Comparison of ENCODE assay signal across 18 cellular contexts in genomic region chr2:121088251-121089004, GRCh38.
DNase-seq lines count a peak whose midpoint lies in the region; TF ChIP-seq lines count a peak whose summit lies in the region.
"Had no signal": no experiment of that assay in that cellular context is flagged by ENCODE, and none has a peak within 500 bp of the region (broad histone marks: within the 10 kb centered on the region; RNA-seq: fewer than 3 reads in every experiment).

No MANE protein-coding gene starts in this region.

- no peak overlapping the region for H2AFZ ChIP-seq in neural progenitor cell (replicated peaks)

- no peak overlapping the region for H3K27ac Mint-ChIP-seq in neural progenitor cell
- H3K27ac Mint-ChIP-seq in MCF 10A (ENCODE audit: low read depth, unreplicated experiment): no peak overlapping the region
- H3K27ac Mint-ChIP-seq: activated CD8-positive, alpha-beta memory T cell treated with anti-CD3 and anti-CD28 coated beads, Interleukin-2, amount 10 ng/mL, durations not matched to agents 7 days and 5 days; dendritic cell treated with granulocyte-macrophage colony-stimulating factor and Interleukin-4, amounts not matched to agents 40 ng/mL and 50 ng/mL, for 4 days; IgD-negative memory B cell; T-helper 17 cell had no signal

- H3K4me1 ChIP-seq in neural progenitor cell (no peaks in the 10 kb centered on the region), breast epithelium (no peaks in the 10 kb centered on the region)

- H3K27me3 ChIP-seq in neural progenitor cell: no peaks in the 10 kb centered on the region
- no peaks in the 10 kb centered on the region for H3K27me3 ChIP-seq in breast epithelium

- no TSS peak for BruUV-seq in MCF 10A (replicated peaks; lab: Mats Ljungman, UMichigan)

- H3K9me3 ChIP-seq in neural progenitor cell (ENCODE audit: low read depth) (no peaks in the 10 kb centered on the region), breast epithelium (no peaks in the 10 kb centered on the region)

- H3K27ac ChIP-seq in neural progenitor cell (no peak overlapping the region), breast epithelium (no peak overlapping the region)
- H3K27ac ChIP-seq: skin epidermis had no signal

- H3K4me3 Mint-ChIP-seq in neural progenitor cell: no peak overlapping the region
- no peak overlapping the region for H3K4me3 Mint-ChIP-seq in MCF 10A (ENCODE audit: unreplicated experiment)
- H3K4me3 Mint-ChIP-seq: activated CD8-positive, alpha-beta memory T cell treated with anti-CD3 and anti-CD28 coated beads, Interleukin-2, amount 10 ng/mL, durations not matched to agents 7 days and 5 days; dendritic cell treated with granulocyte-macrophage colony-stimulating factor and Interleukin-4, amounts not matched to agents 40 ng/mL and 50 ng/mL, for 4 days; IgD-negative memory B cell; T-helper 17 cell had no signal

- intact Hi-C loops in posterior vena cava (cut with DNase I): no loop called here
- intact Hi-C loops in MCF 10A (cut with micrococcal nuclease): loop anchor here (10.0 kb wide), 1 partner anchor 626 kb away; no protein-coding TSS in a partner anchor
- intact Hi-C loops in breast epithelium (cut with DNase I; ENCODE audit: low total_unique reads): no loop called here

- H3K9me3 Mint-ChIP-seq in neural progenitor cell (peaks cover 2% of the 10 kb centered on the region), MCF 10A (ENCODE audit: unreplicated experiment) (no peaks in the 10 kb centered on the region)
- H3K9me3 Mint-ChIP-seq: dendritic cell treated with granulocyte-macrophage colony-stimulating factor and Interleukin-4, amounts not matched to agents 40 ng/mL and 50 ng/mL, for 4 days had no signal

- H3K36me3 ChIP-seq in neural progenitor cell (no peaks in the 10 kb centered on the region), breast epithelium (no peaks in the 10 kb centered on the region)

- H3K4me3 ChIP-seq in fibroblast of pulmonary artery (replicated peaks; ENCODE audit: low read depth, low read length): no peak overlapping the region
- H3K4me3 ChIP-seq in neural progenitor cell: no peak overlapping the region
- H3K4me3 ChIP-seq in breast epithelium: no peak overlapping the region
- H3K4me3 ChIP-seq: skin epidermis had no signal

- no peaks in the 10 kb centered on the region for H3K79me2 ChIP-seq in neural progenitor cell (ENCODE audit: low read depth)

- POLR2A ChIA-PET in MCF 10A (lab: Yijun Ruan, JAX): interaction anchor here (0.5 to 1.6 kb wide), 2 partner anchors 271 to 779 kb away, joined by 3 to 4 read pairs; no protein-coding TSS in a partner anchor

- H3K4me2 ChIP-seq in neural progenitor cell: no peak overlapping the region

- TF ChIP-seq CTCF in fibroblast of pulmonary artery (IDR thresholded peaks at IDR 0.05; ENCODE audit: low read length, missing control alignments) (no peak), neural progenitor cell (IDR thresholded peaks at IDR 0.05) (no peak), MCF 10A (IDR thresholded peaks at IDR 0.05; ENCODE audit: unreplicated experiment) (no peak), breast epithelium (IDR thresholded peaks at IDR 0.05) (no peak)

- peaks cover 2% of the 10 kb centered on the region for H3K4me1 Mint-ChIP-seq in neural progenitor cell
- no peaks in the 10 kb centered on the region for H3K4me1 Mint-ChIP-seq in MCF 10A (ENCODE audit: insufficient read depth, unreplicated experiment)
- H3K4me1 Mint-ChIP-seq: IgD-negative memory B cell, T-helper 17 cell had no signal

- H3K9ac ChIP-seq in neural progenitor cell: no peak overlapping the region

- H3F3A ChIP-seq in neural progenitor cell (ENCODE audit: low read depth): no peaks in the 10 kb centered on the region

- H3K36me3 Mint-ChIP-seq in neural progenitor cell: no peaks in the 10 kb centered on the region
- no peaks in the 10 kb centered on the region for H3K36me3 Mint-ChIP-seq in MCF 10A (ENCODE audit: insufficient read depth, unreplicated experiment)
- H3K36me3 Mint-ChIP-seq: activated CD8-positive, alpha-beta memory T cell treated with anti-CD3 and anti-CD28 coated beads, Interleukin-2, amount 10 ng/mL, durations not matched to agents 7 days and 5 days; IgD-negative memory B cell had no signal

- DNase-seq in DMS 273 treated with DMSO at 0.1 percent for 48 hours (lab: John Stamatoyannopoulos, UW) (peak; percentile 91), NCI-H2171 treated with DMSO at 0.1 percent for 48 hours (lab: John Stamatoyannopoulos, UW) (peak; percentile 93), fibroblast of pulmonary artery (ENCODE audit: low read depth) (peak; percentile 56), posterior vena cava (ENCODE audit: low spot score) (peak; percentile 78), neural progenitor cell (ENCODE audit: low spot score) (no peak), MCF 10A (ENCODE audit: unreplicated experiment) (no peak), breast epithelium (ENCODE audit: low spot score in 2 of 2) (no peak)
- no peak for DNase-seq in effector CD8-positive, alpha-beta T cell (lab: John Stamatoyannopoulos, UW)
- DNase-seq: activated CD4-positive, CD25-positive, alpha-beta regulatory T cell treated with anti-CD3 and anti-CD28 coated beads, Interleukin-2, amount 50 U/mL, for 72 hours; activated CD8-positive, alpha-beta memory T cell treated with anti-CD3 and anti-CD28 coated beads, Interleukin-2, amount 10 ng/mL, durations not matched to agents 7 days and 5 days; activated gamma-delta T cell treated with Interleukin-2 at 50 U/mL for 16 hours; erythroblast; SHP77 treated with DMSO at 0.1 percent for 48 hours; stimulated activated CD4-positive, alpha-beta T cell treated with anti-CD3 and anti-CD28 coated beads, Interleukin-4, amount 100 ng/mL, for 4 hours; T-helper 17 cell had no signal

- CTCF ChIA-PET in MCF 10A (lab: Yijun Ruan, JAX): interaction anchor here (0.6 to 15.4 kb wide), 5 partner anchors 11 to 393 kb away, joined by 3 to 541 read pairs (median 62); no protein-coding TSS in a partner anchor

- no peak for TF ChIP-seq POLR2A in breast epithelium (IDR thresholded peaks at IDR 0.05)

- no peaks in the 10 kb centered on the region for H4K20me1 ChIP-seq in neural progenitor cell (ENCODE audit: low read depth)

- peaks cover 9% of the 10 kb centered on the region for H3K27me3 Mint-ChIP-seq in neural progenitor cell (ENCODE audit: insufficient read depth, low read depth)
- H3K27me3 Mint-ChIP-seq in MCF 10A (ENCODE audit: insufficient read depth, unreplicated experiment): no peaks in the 10 kb centered on the region
- H3K27me3 Mint-ChIP-seq: activated CD8-positive, alpha-beta memory T cell treated with anti-CD3 and anti-CD28 coated beads, Interleukin-2, amount 10 ng/mL, durations not matched to agents 7 days and 5 days had no signal

Comparison
In these comparisons a context has a peak if more than half of its experiments do, and no peak if none do; other contexts are left out.
1. DNase-seq: peak in DMS 273 treated with DMSO at 0.1 percent for 48 hours (single experiment), NCI-H2171 treated with DMSO at 0.1 percent for 48 hours (single experiment), fibroblast of pulmonary artery (single experiment) and posterior vena cava (single experiment); none in neural progenitor cell (single experiment), MCF 10A (single experiment), breast epithelium (0 of 2) and effector CD8-positive, alpha-beta T cell (single experiment).